Comparison of ENCODE assay signal across 8 cellular contexts in genomic region chr11:86741489-86742435, GRCh38. TPM values are rescaled to one million over a fixed set of nuclear protein-coding genes. Genes with fewer than 3 reads are reported as not detected.
A peak's percentile ranks its signal among the peaks of the same experiment; 100 is the strongest.
DNase-seq lines count a peak whose midpoint lies in the region; TF ChIP-seq lines count a peak whose summit lies in the region.

No MANE protein-coding gene starts in this region.

- H3K4me1 Mint-ChIP-seq in activated CD4-positive, alpha-beta memory T cell treated with anti-CD3 and anti-CD28 coated beads for 36 hours (ENCODE audit: low read depth): peaks cover 19% of the 10 kb centered on the region
- peaks cover 4% of the 10 kb centered on the region for H3K4me1 Mint-ChIP-seq in activated naive CD8-positive, alpha-beta T cell treated with anti-CD3 and anti-CD28 coated beads for 36 hours
- H3K4me1 Mint-ChIP-seq in immature natural killer cell: no peaks in the 10 kb centered on the region

- no peak for TF ChIP-seq CTCF in astrocyte of the cerebellum (IDR thresholded peaks at IDR 0.05; ENCODE audit: low read depth, low read length, missing control alignments)

- CTCF ChIA-PET in activated CD4-positive, alpha-beta memory T cell treated with anti-CD3 and anti-CD28 coated beads for 36 hours (lab: Charles Lee): interaction anchor here (0.6 kb wide), 1 partner anchor 452 kb away, joined by 3 read pairs; no protein-coding TSS in a partner anchor

- H3K27me3 Mint-ChIP-seq in activated CD4-positive, alpha-beta memory T cell treated with anti-CD3 and anti-CD28 coated beads for 36 hours: peaks cover 4% of the 10 kb centered on the region
- peaks cover 4% of the 10 kb centered on the region for H3K27me3 Mint-ChIP-seq in activated naive CD8-positive, alpha-beta T cell treated with anti-CD3 and anti-CD28 coated beads for 36 hours
- peaks cover 0 to 2% (median 2%) of the 10 kb centered on the region in 3 donors for H3K27me3 Mint-ChIP-seq in immature natural killer cell (ENCODE audit: low read depth in 3 of 3)

- no peak overlapping the region for H3K27ac Mint-ChIP-seq in activated CD4-positive, alpha-beta memory T cell treated with anti-CD3 and anti-CD28 coated beads for 36 hours
- H3K27ac Mint-ChIP-seq in activated naive CD8-positive, alpha-beta T cell treated with anti-CD3 and anti-CD28 coated beads for 36 hours: no peak overlapping the region
- H3K27ac Mint-ChIP-seq in immature natural killer cell: no peak overlapping the region

- peaks cover 48% of the 10 kb centered on the region for H3K4me1 ChIP-seq in stomach smooth muscle (ENCODE audit: control insufficient read depth, insufficient read depth, low read length)

- peak overlapping the region in 1 of 2 donors; percentile 40 for H3K9ac ChIP-seq in stomach smooth muscle (ENCODE audit: low read length in 2 of 2)

- no peaks in the 10 kb centered on the region for H3K9me3 ChIP-seq in stomach smooth muscle (ENCODE audit: control insufficient read depth in 2 of 2, low read length in 2 of 2)

- H3K4me3 ChIP-seq in astrocyte of the cerebellum (ENCODE audit: low read depth, low read length) (no peak overlapping the region), stomach smooth muscle (ENCODE audit: low read length in 2 of 2) (peak overlapping the region in 1 of 2 donors; percentile 26)

- in situ Hi-C loops in astrocyte of the cerebellum (cut with HindIII; ENCODE audit: low sequenced_read_pairs): no loop called here

- no peaks in the 10 kb centered on the region for H3K36me3 Mint-ChIP-seq in activated CD4-positive, alpha-beta memory T cell treated with anti-CD3 and anti-CD28 coated beads for 36 hours
- no peaks in the 10 kb centered on the region for H3K36me3 Mint-ChIP-seq in activated naive CD8-positive, alpha-beta T cell treated with anti-CD3 and anti-CD28 coated beads for 36 hours
- H3K36me3 Mint-ChIP-seq in immature natural killer cell: no peaks in the 10 kb centered on the region

- H3K27ac ChIP-seq in stomach smooth muscle (ENCODE audit: low read length): peak overlapping the region; percentile 92

- H3K36me3 ChIP-seq in stomach smooth muscle (ENCODE audit: control insufficient read depth in 2 of 2, insufficient read depth in 2 of 2, low read length in 2 of 2): no peaks in the 10 kb centered on the region

- DNase-seq in HT-29 (ENCODE audit: low spot score) (peak; percentile 65), astrocyte of the cerebellum (ENCODE audit: low read depth) (peak; percentile 55), iris pigment epithelial cell (ENCODE audit: low read depth) (peak; percentile 93), immature natural killer cell (no peak)
- DNase-seq in activated CD4-positive, alpha-beta memory T cell treated with anti-CD3 and anti-CD28 coated beads for 36 hours: no peak
- DNase-seq in activated naive CD8-positive, alpha-beta T cell treated with anti-CD3 and anti-CD28 coated beads for 36 hours: no peak
- no peak for DNase-seq in stimulated activated CD4-positive, alpha-beta T cell treated with anti-CD3 and anti-CD28 coated beads, Interleukin-1b, Interleukin-23, amount 100 ng/mL, for 48 hours

- intact Hi-C loops in activated CD4-positive, alpha-beta memory T cell treated with anti-CD3 and anti-CD28 coated beads for 36 hours (cut with micrococcal nuclease): loop anchor here (2.0 to 10.0 kb wide), 6 partner anchors 69 to 1079 kb away; partner anchors contain the start of gene ME3

- no peaks in the 10 kb centered on the region for H3K9me3 Mint-ChIP-seq in activated CD4-positive, alpha-beta memory T cell treated with anti-CD3 and anti-CD28 coated beads for 36 hours
- no peaks in the 10 kb centered on the region for H3K9me3 Mint-ChIP-seq in activated naive CD8-positive, alpha-beta T cell treated with anti-CD3 and anti-CD28 coated beads for 36 hours
- no peaks in the 10 kb centered on the region for H3K9me3 Mint-ChIP-seq in immature natural killer cell

- H3K4me3 Mint-ChIP-seq in activated CD4-positive, alpha-beta memory T cell treated with anti-CD3 and anti-CD28 coated beads for 36 hours: no peak overlapping the region
- no peak overlapping the region for H3K4me3 Mint-ChIP-seq in activated naive CD8-positive, alpha-beta T cell treated with anti-CD3 and anti-CD28 coated beads for 36 hours
- H3K4me3 Mint-ChIP-seq in immature natural killer cell: no peak overlapping the region

- POLR2A ChIA-PET in activated CD4-positive, alpha-beta memory T cell treated with anti-CD3 and anti-CD28 coated beads for 36 hours (lab: Charles Lee): no interaction called here

- no peaks in the 10 kb centered on the region for H3K27me3 ChIP-seq in stomach smooth muscle (ENCODE audit: control insufficient read depth in 1 of 2, insufficient read depth in 2 of 2, low read length in 2 of 2)

RNA-seq across cellular contexts. Expression of gene PRSS23, which starts 58.6 kb away (rescaled TPM):
- 13.9 and 14.2 TPM in 2 replicates for total RNA-seq in HT-29 (2014; rRNA removed; shearing (Covaris generic))
- total RNA-seq in activated CD4-positive, alpha-beta memory T cell treated with anti-CD3 and anti-CD28 coated beads for 36 hours: 1 to 10 TPM; 1.9 to 2.3 TPM
- 1 to 10 TPM; 3.7 to 4.0 TPM for total RNA-seq in activated naive CD8-positive, alpha-beta T cell treated with anti-CD3 and anti-CD28 coated beads for 36 hours
- polyA plus RNA-seq in immature natural killer cell: 100 to 1,000 TPM; 215 to 248 (median 217) TPM

Comparison
In these comparisons a context has a peak if more than half of its experiments do, and no peak if none do; other contexts are left out.
1. DNase-seq: peak in HT-29 (single experiment), astrocyte of the cerebellum (single experiment) and iris pigment epithelial cell (single experiment); none in activated CD4-positive, alpha-beta memory T cell treated with anti-CD3 and anti-CD28 coated beads for 36 hours (single experiment), activated naive CD8-positive, alpha-beta T cell treated with anti-CD3 and anti-CD28 coated beads for 36 hours (single experiment), immature natural killer cell (0 of 3) and stimulated activated CD4-positive, alpha-beta T cell treated with anti-CD3 and anti-CD28 coated beads, Interleukin-1b, Interleukin-23, amount 100 ng/mL, for 48 hours (single experiment).